Comparison of ENCODE assay signal across 21 cellular contexts in genomic region chr4:5266991-5267390, GRCh38.
DNase-seq lines count a peak whose midpoint lies in the region; ATAC-seq, FAIRE-seq and TF ChIP-seq lines count a peak whose summit lies in the region.
"Had no signal": no experiment of that assay in that cellular context is flagged by ENCODE, and none has a peak within 500 bp of the region (broad histone marks: within the 10 kb centered on the region; RNA-seq: fewer than 3 reads in every experiment).

No MANE protein-coding gene starts in this region.

- peak overlapping the region; percentile 43 for H3K4me2 ChIP-seq in GM23248 (ENCODE audit: unreplicated experiment)
- H3K4me2 ChIP-seq in astrocyte (ENCODE audit: low read length) = no peak overlapping the region
- H3K4me2 ChIP-seq in osteoblast (ENCODE audit: insufficient read depth, low read length) = no peak overlapping the region
- H3K4me2 ChIP-seq: BLaER1, GM23338 had no signal

- H3K79me2 ChIP-seq in GM23248 (ENCODE audit: insufficient read depth) (no peaks in the 10 kb centered on the region), astrocyte (ENCODE audit: insufficient read depth, low read length) (no peaks in the 10 kb centered on the region), osteoblast (ENCODE audit: insufficient read depth, low read length) (no peaks in the 10 kb centered on the region)

- H4K20me1 ChIP-seq in GM23248 (ENCODE audit: insufficient read depth) (no peaks in the 10 kb centered on the region), astrocyte (ENCODE audit: insufficient read depth, low read length) (no peaks in the 10 kb centered on the region), osteoblast (ENCODE audit: insufficient read depth, low read length) (no peaks in the 10 kb centered on the region)
- H4K20me1 ChIP-seq: BLaER1 had no signal

- H3K4me3 ChIP-seq in AG10803 (ENCODE audit: low read length) (no peak overlapping the region), GM23248 (peak overlapping the region; percentile 40; the same call in 1 of the 2 replicates), astrocyte (ENCODE audit: insufficient read depth, low read depth, low read length) (no peak overlapping the region), osteoblast (ENCODE audit: insufficient read depth, low read length) (no peak overlapping the region), heart left ventricle (no peak overlapping the region), endodermal cell (ENCODE audit: low read length) (no peak overlapping the region)
- H3K4me3 ChIP-seq: BLaER1, GM23338, K562 had no signal

- DNase-seq in AG10803 (ENCODE audit: low read depth) (peak; percentile 31), GM23248 (peak; percentile 65), astrocyte (ENCODE audit: low read depth) (no peak), osteoblast (ENCODE audit: insufficient read length, low spot score, missing footprints) (peak; percentile 69), heart left ventricle (no peak), endodermal cell (no peak)
- DNase-seq: 8988T; CD4-positive, alpha-beta memory T cell; DMS153; DMS79; HCEC 1CT had no signal

- H3K27me3 ChIP-seq in GM23248 (replicated peaks; ENCODE audit: insufficient read depth) (no peaks in the 10 kb centered on the region), astrocyte (ENCODE audit: insufficient read depth, low read length) (no peaks in the 10 kb centered on the region), osteoblast (ENCODE audit: insufficient read depth, low read length) (no peaks in the 10 kb centered on the region), heart left ventricle (peaks cover 0 to 13% (median 0%) of the 10 kb centered on the region in 9 donors), endodermal cell (ENCODE audit: control insufficient read depth, insufficient read depth, low read length, poor library complexity, severe bottlenecking) (no peaks in the 10 kb centered on the region)
- H3K27me3 ChIP-seq: BLaER1 had no signal

- peak overlapping the region; percentile 62 for H3K27ac Mint-ChIP-seq in astrocyte (ENCODE audit: unreplicated experiment)
- no peak overlapping the region for H3K27ac Mint-ChIP-seq in endodermal cell
- H3K27ac Mint-ChIP-seq: CD14-positive monocyte; CD4-positive, alpha-beta memory T cell; GM23338 had no signal

- H3K27me3 Mint-ChIP-seq in astrocyte (ENCODE audit: low read depth, unreplicated experiment) (peaks cover 7% of the 10 kb centered on the region), endodermal cell (ENCODE audit: insufficient read depth) (peaks cover 5% of the 10 kb centered on the region)

- H3K4me1 ChIP-seq in GM23248 (ENCODE audit: insufficient read depth) = peaks cover 8% of the 10 kb centered on the region
- H3K4me1 ChIP-seq in astrocyte (ENCODE audit: insufficient read depth, low read length) = no peaks in the 10 kb centered on the region
- H3K4me1 ChIP-seq in osteoblast (ENCODE audit: insufficient read depth, low read length) = no peaks in the 10 kb centered on the region
- no peaks in the 10 kb centered on the region for H3K4me1 ChIP-seq in heart left ventricle
- H3K4me1 ChIP-seq in endodermal cell (ENCODE audit: control insufficient read depth, insufficient read depth, low read length) = no peaks in the 10 kb centered on the region
- H3K4me1 ChIP-seq: BLaER1 had no signal

- no peak for FAIRE-seq in astrocyte (lab: Jason Lieb, UNC)
- FAIRE-seq: GM12891, GM19239, H54, K562 had no signal

- no peaks in the 10 kb centered on the region for H3K9me3 Mint-ChIP-seq in astrocyte (ENCODE audit: unreplicated experiment)
- H3K9me3 Mint-ChIP-seq in endodermal cell = no peaks in the 10 kb centered on the region
- H3K9me3 Mint-ChIP-seq: CD4-positive, alpha-beta memory T cell; GM23338 had no signal

- WGBS in GM23248 (ENCODE audit: low coverage in 1 of 2, low lambda C conversion rate in 2 of 2, missing lambda C conversion rate in 2 of 2), 2 experiments = 51 to 54% methylated on average over 2 of the region's 2 CpGs
- 63 to 83% (median 80%) methylated on average over 2 of the region's 2 CpGs for WGBS in heart left ventricle, 4 donors
- 90% methylated on average over 2 of the region's 2 CpGs; no CpG with 5 or more reads in 1 of the 2 experiments for WGBS in endodermal cell (ENCODE audit: insufficient coverage in 1 of 2, insufficient read length in 1 of 2), 2 experiments

- no peaks in the 10 kb centered on the region for H3K9me2 ChIP-seq in GM23248 (ENCODE audit: insufficient read depth)

- ATAC-seq in GM21423 (IDR thresholded peaks at IDR 0.05; ENCODE audit: unreplicated experiment) (no peak), HG03469 (IDR thresholded peaks at IDR 0.05; ENCODE audit: unreplicated experiment) (no peak), heart left ventricle (no peak)
- ATAC-seq: GM23338, K562 had no signal

- H3K4me1 Mint-ChIP-seq in astrocyte (ENCODE audit: low read depth, unreplicated experiment) (peaks cover 4% of the 10 kb centered on the region), endodermal cell (peaks cover 2% of the 10 kb centered on the region)
- H3K4me1 Mint-ChIP-seq: CD14-positive monocyte; CD4-positive, alpha-beta memory T cell; GM23338 had no signal

- intact Hi-C loops in heart left ventricle (cut with DNase I) = no loop called here

- 0 out of 2 replicates have a peak, but pooled peaks cover 5% of the 10 kb centered on the region for H3F3A ChIP-seq in GM23248 (ENCODE audit: insufficient read depth)

- H2AFZ ChIP-seq in GM23248 (no peak overlapping the region), astrocyte (ENCODE audit: low read depth, low read length) (no peak overlapping the region), osteoblast (ENCODE audit: low read length) (no peak overlapping the region)
- H2AFZ ChIP-seq: GM23338 had no signal

- TF ChIP-seq CTCF in AG10803 (conservative IDR thresholded peaks at IDR 0.05; ENCODE audit: low read length) (no peak), astrocyte (IDR thresholded peaks at IDR 0.05; ENCODE audit: insufficient read depth, low read depth, low read length) (no peak), osteoblast (IDR thresholded peaks at IDR 0.05; ENCODE audit: extremely low read depth, low read depth, low read length) (no peak), heart left ventricle (IDR thresholded peaks at IDR 0.05) (no peak), endodermal cell (conservative IDR thresholded peaks at IDR 0.05) (no peak)

- H3K27ac ChIP-seq in GM23248 = peak overlapping the region; percentile 71
- no peak overlapping the region for H3K27ac ChIP-seq in astrocyte (ENCODE audit: low read depth, low read length)
- no peak overlapping the region for H3K27ac ChIP-seq in osteoblast (ENCODE audit: low read depth, low read length)
- no peak overlapping the region for H3K27ac ChIP-seq in heart left ventricle
- H3K27ac ChIP-seq in endodermal cell (ENCODE audit: low read depth, low read length) = no peak overlapping the region
- H3K27ac ChIP-seq: BLaER1, HL-60 had no signal

- H3K36me3 Mint-ChIP-seq in astrocyte (ENCODE audit: low read depth, unreplicated experiment) = no peaks in the 10 kb centered on the region
- no peaks in the 10 kb centered on the region for H3K36me3 Mint-ChIP-seq in endodermal cell (ENCODE audit: low read depth)
- H3K36me3 Mint-ChIP-seq: CD14-positive monocyte; CD4-positive, alpha-beta memory T cell had no signal

- in situ Hi-C loops in GM23248 (cut with MboI) = no loop called here

- H3K9ac ChIP-seq in GM23248 (0 out of 2 replicates have a peak overlapping the region, but pooled peaks have one; percentile 20), astrocyte (ENCODE audit: low read length) (no peak overlapping the region), endodermal cell (ENCODE audit: extremely low read depth, low read length, poor library complexity, severe bottlenecking) (no peak overlapping the region)
- H3K9ac ChIP-seq: BLaER1 had no signal

- H3K4me3 Mint-ChIP-seq in astrocyte (ENCODE audit: unreplicated experiment) = no peak overlapping the region
- H3K4me3 Mint-ChIP-seq in endodermal cell = no peak overlapping the region
- H3K4me3 Mint-ChIP-seq: CD14-positive monocyte; CD4-positive, alpha-beta memory T cell; GM23338 had no signal

- H3K9me3 ChIP-seq in GM23248 (ENCODE audit: low read depth) (no peaks in the 10 kb centered on the region), astrocyte (ENCODE audit: insufficient read depth, low read depth, low read length) (no peaks in the 10 kb centered on the region), osteoblast (ENCODE audit: low read depth, low read length) (no peaks in the 10 kb centered on the region), heart left ventricle (no peaks in the 10 kb centered on the region), endodermal cell (ENCODE audit: control insufficient read depth, low read length) (no peaks in the 10 kb centered on the region)
- H3K9me3 ChIP-seq: BLaER1 had no signal

- no peaks in the 10 kb centered on the region for H3K36me3 ChIP-seq in GM23248 (ENCODE audit: low read depth)
- no peaks in the 10 kb centered on the region for H3K36me3 ChIP-seq in astrocyte (ENCODE audit: insufficient read depth, low read length)
- H3K36me3 ChIP-seq in osteoblast (ENCODE audit: insufficient read depth, low read length) = no peaks in the 10 kb centered on the region
- H3K36me3 ChIP-seq in heart left ventricle = no peaks in the 10 kb centered on the region
- H3K36me3 ChIP-seq in endodermal cell (ENCODE audit: control insufficient read depth, insufficient read depth, low read length) = no peaks in the 10 kb centered on the region
- H3K36me3 ChIP-seq: BLaER1 had no signal

- TF ChIP-seq POLR2A in heart left ventricle (IDR thresholded peaks at IDR 0.05) = no peak

Comparison
In these comparisons a context has a peak if more than half of its experiments do, and no peak if none do; other contexts are left out.
1. DNase-seq: peak in AG10803 (single experiment), GM23248 (single experiment) and osteoblast (single experiment); none in astrocyte (single experiment), heart left ventricle (0 of 5) and endodermal cell (single experiment).